ENCODE assay signal across 1 cellular context in genomic region chr18:74310411-74310810, GRCh38.
TF ChIP-seq lines count a peak whose summit lies in the region.

No MANE protein-coding gene starts in this region.

TF ChIP-seq in HepG2, 621 proteins besides CTCF, POLR2A, EP300 and RAD21 (continued from another document):
- no peak for TF ChIP-seq SNAPC4 (CRISPR knock-in tag; IDR thresholded peaks at IDR 0.05)
- TF ChIP-seq CAMTA2 (CRISPR knock-in tag; IDR thresholded peaks at IDR 0.05; ENCODE audit: borderline replicate concordance): no peak
- TF ChIP-seq ELF3 (CRISPR knock-in tag; IDR thresholded peaks at IDR 0.05): 0 out of 2 replicates have a peak, but pooled peaks have one; percentile 21
- no peak for TF ChIP-seq ISX (CRISPR knock-in tag; conservative IDR thresholded peaks at IDR 0.05)
- TF ChIP-seq ATM (IDR thresholded peaks at IDR 0.05; ENCODE audit: borderline replicate concordance): peak; percentile 59; the same call in 1 of the 2 replicates
- TF ChIP-seq ERF (CRISPR knock-in tag; IDR thresholded peaks at IDR 0.05): no peak
- no peak for TF ChIP-seq SMYD3 (CRISPR knock-in tag; IDR thresholded peaks at IDR 0.05)
- TF ChIP-seq SMC3 (IDR thresholded peaks at IDR 0.05; ENCODE audit: low read length): peak; percentile 36; the same call in 1 of the 2 replicates
- no peak for TF ChIP-seq NFKB2 (CRISPR knock-in tag; IDR thresholded peaks at IDR 0.05; ENCODE audit: borderline replicate concordance)
